ENCODE assay signal across 22 cellular contexts in the genomic region with DNA sequence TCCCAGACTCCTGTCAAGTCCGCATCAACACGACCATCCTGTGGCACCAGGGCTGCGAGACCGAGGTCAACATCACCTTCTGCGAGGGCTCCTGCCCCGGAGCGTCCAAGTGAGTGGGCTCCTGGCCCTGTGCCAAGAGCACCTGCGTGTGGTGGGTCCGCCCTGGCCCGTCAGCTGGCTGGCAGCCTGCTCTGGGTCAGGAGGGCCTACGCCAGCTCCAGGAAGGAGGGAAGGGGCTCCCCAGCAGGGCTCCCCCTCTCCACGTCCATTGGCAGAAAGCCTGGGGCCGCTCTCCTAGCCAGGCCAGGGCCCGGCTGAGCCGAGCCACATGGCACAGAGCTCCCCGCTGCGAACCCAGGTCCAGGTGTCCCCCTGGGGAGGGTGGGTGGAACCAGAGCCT. TPM values are rescaled to one million over a fixed set of nuclear protein-coding genes. Genes with fewer than 3 reads are reported as not detected.
"Had no signal": no experiment of that assay in that cellular context is flagged by ENCODE, and none has a peak within 500 bp of the region (broad histone marks: within the 10 kb centered on the region; RNA-seq: fewer than 3 reads in every experiment).

No MANE protein-coding gene starts in this region.

- H3K27me3 Mint-ChIP-seq: memory B cell, naive B cell had no signal

- H3K4me3 ChIP-seq: gastrocnemius medialis, left ventricle myocardium inferior, lower lobe of right lung, psoas muscle, sigmoid colon, skin epidermis, suprapubic skin, thyroid gland had no signal

- DNase-seq: gastrocnemius medialis, left cardiac atrium, left ventricle myocardium inferior, lower lobe of right lung, naive B cell, retina, sigmoid colon had no signal

- H3K9me3 ChIP-seq: gastrocnemius medialis, left ventricle myocardium inferior, lower lobe of right lung, neutrophil, psoas muscle, sigmoid colon, suprapubic skin, thyroid gland had no signal

- H3K4me1 Mint-ChIP-seq: nephron had no signal

- H3K36me3 Mint-ChIP-seq: immature natural killer cell had no signal

- H3K36me3 ChIP-seq: gastrocnemius medialis, left ventricle myocardium inferior, lower lobe of right lung, neutrophil, sigmoid colon, suprapubic skin, thyroid gland had no signal

- H3K27me3 ChIP-seq: gastrocnemius medialis, neutrophil, sigmoid colon, suprapubic skin, thyroid gland had no signal

- ATAC-seq: gastrocnemius medialis had no signal

- H3K27ac Mint-ChIP-seq: immature natural killer cell, memory B cell, mesothelial cell of epicardium, nephron, type B pancreatic cell had no signal

- H3K4me3 Mint-ChIP-seq: immature natural killer cell, memory B cell, mesothelial cell of epicardium, type B pancreatic cell had no signal

- H3K27ac ChIP-seq: gastrocnemius medialis, left ventricle myocardium inferior, lower lobe of right lung, neutrophil, psoas muscle, sigmoid colon, skin epidermis, suprapubic skin, thyroid gland had no signal

- FAIRE-seq: endometrium, keratinocyte, urothelium cell line had no signal

- H3K9me3 Mint-ChIP-seq: immature natural killer cell had no signal

RNA-seq across cellular contexts. Expression of a gene that starts 37.8 kb away (rescaled TPM):
- total RNA-seq: fibroblast of villous mesenchyme, left cardiac atrium, left ventricle myocardium inferior, mesothelial cell of epicardium, osteoblast, thyroid gland had no signal
- polyA plus RNA-seq: immature natural killer cell, keratinocyte had no signal
